21 cellular contexts compared by ENCODE assay signal in genomic region chr7:115471891-115472290, GRCh38.
DNase-seq lines count a peak whose midpoint lies in the region; ATAC-seq and TF ChIP-seq lines count a peak whose summit lies in the region.
"Had no signal": no experiment of that assay in that cellular context is flagged by ENCODE, and none has a peak within 500 bp of the region (broad histone marks: within the 10 kb centered on the region; RNA-seq: fewer than 3 reads in every experiment).

No MANE protein-coding gene starts in this region.

- WGBS in mesenchymal stem cell: 74% methylated on average over 1 of the region's 1 CpG

- H3K4me2 ChIP-seq in mesenchymal stem cell (ENCODE audit: low read length, poor library complexity, severe bottlenecking): no peak overlapping the region

- no peak for ATAC-seq in left lobe of liver
- ATAC-seq: stimulated activated naive CD8-positive, alpha-beta T cell treated with anti-CD3 and anti-CD28 coated beads, Interleukin-15, Interleukin-2, amounts not matched to agents 100 U/mL and 50 U/mL, for 24 hours; WTC11 had no signal

- H3K79me1 ChIP-seq in mesenchymal stem cell (replicated peaks; ENCODE audit: low read length, poor library complexity, severe bottlenecking): no peaks in the 10 kb centered on the region

- DNase-seq in EL (peak; percentile 26), MG63 (peak; percentile 46), choroid plexus epithelial cell (ENCODE audit: low read depth) (peak; percentile 15), mesenchymal stem cell (peak; percentile 14), left lobe of liver (ENCODE audit: low spot score) (no peak), cerebellum (ENCODE audit: low spot score) (no peak), NCI-H2107 (lab: John Stamatoyannopoulos, UW) (no peak), ecto neural progenitor cell (ENCODE audit: low spot score) (no peak)
- DNase-seq: ACHN; activated naive CD4-positive, alpha-beta T cell treated with anti-CD3 and anti-CD28 coated beads, Interleukin-2, amount 50 U/mL, for 16 hours; aorta; Karpas-422; kidney glomerular epithelial cell; NCI-H1048; NCI-H187; sigmoid colon; stimulated activated CD4-positive, alpha-beta T cell treated with anti-CD3 and anti-CD28 coated beads, Interleukin-15, amount 100 ng/mL, for 24 hours; stimulated activated naive CD8-positive, alpha-beta T cell treated with anti-CD3 and anti-CD28 coated beads, Interleukin-15, Interleukin-2, amounts not matched to agents 100 U/mL and 50 U/mL, for 24 hours had no signal

- H3K27me3 ChIP-seq in MG63 (no peaks in the 10 kb centered on the region), mesenchymal stem cell (ENCODE audit: control insufficient read depth in 1 of 2, insufficient read depth in 1 of 2, low read length in 2 of 2) (no peaks in the 10 kb centered on the region)
- H3K27me3 ChIP-seq: sigmoid colon had no signal

- no peak overlapping the region for H2BK5ac ChIP-seq in mesenchymal stem cell (ENCODE audit: low read depth, low read length, poor library complexity, severe bottlenecking)

- H3K4me3 ChIP-seq in MG63 (no peak overlapping the region), choroid plexus epithelial cell (ENCODE audit: low read depth, low read length) (no peak overlapping the region), mesenchymal stem cell (ENCODE audit: insufficient read depth in 1 of 2, low read depth in 1 of 2, low read length in 2 of 2) (no peak overlapping the region)
- H3K4me3 ChIP-seq: sigmoid colon had no signal

- no peak overlapping the region for H3K4ac ChIP-seq in mesenchymal stem cell (ENCODE audit: low read depth in 1 of 2, low read length in 2 of 2)

- H2BK15ac ChIP-seq in mesenchymal stem cell (ENCODE audit: low read depth, poor library complexity, severe bottlenecking): no peak overlapping the region

- H3K9me3 ChIP-seq in MG63 (no peaks in the 10 kb centered on the region), mesenchymal stem cell (ENCODE audit: control insufficient read depth, low read length) (no peaks in the 10 kb centered on the region)
- H3K9me3 ChIP-seq: neutrophil, sigmoid colon had no signal

- H3K4me1 ChIP-seq in mesenchymal stem cell (ENCODE audit: control insufficient read depth, insufficient read depth, low read depth, low read length): no peaks in the 10 kb centered on the region

- no peak overlapping the region for H2AFZ ChIP-seq in mesenchymal stem cell (ENCODE audit: low read depth, low read length)

- H3K18ac ChIP-seq in mesenchymal stem cell (ENCODE audit: low read depth in 1 of 2, low read length in 2 of 2): no peak overlapping the region

- no peak overlapping the region for H4K8ac ChIP-seq in mesenchymal stem cell (ENCODE audit: low read length)

- H2BK120ac ChIP-seq in mesenchymal stem cell (ENCODE audit: low read depth, low read length): no peak overlapping the region

- H4K91ac ChIP-seq in mesenchymal stem cell (ENCODE audit: low read length): no peak overlapping the region

- no peak overlapping the region for H3K23ac ChIP-seq in mesenchymal stem cell (ENCODE audit: low read length in 2 of 2)

- no peak overlapping the region for H2BK12ac ChIP-seq in mesenchymal stem cell (ENCODE audit: low read length in 2 of 2)

- H3K14ac ChIP-seq in mesenchymal stem cell (ENCODE audit: low read length in 2 of 2): no peak overlapping the region

- no peak overlapping the region for H2AK5ac ChIP-seq in mesenchymal stem cell (ENCODE audit: low read length, severe bottlenecking)

- H3K9ac ChIP-seq in mesenchymal stem cell (ENCODE audit: low read length): no peak overlapping the region

- TF ChIP-seq CTCF in choroid plexus epithelial cell (conservative IDR thresholded peaks at IDR 0.05; ENCODE audit: low read depth, low read length): no peak

- H3K36me3 ChIP-seq in MG63 (no peaks in the 10 kb centered on the region), mesenchymal stem cell (ENCODE audit: control insufficient read depth in 1 of 2, insufficient read depth in 2 of 2, low read depth in 1 of 2, low read length in 2 of 2) (no peaks in the 10 kb centered on the region)
- H3K36me3 ChIP-seq: neutrophil, sigmoid colon had no signal

- H3K27ac ChIP-seq in mesenchymal stem cell (ENCODE audit: low read length, poor library complexity, severe bottlenecking): no peak overlapping the region
- H3K27ac ChIP-seq: epithelial cell of prostate, neutrophil, sigmoid colon had no signal

Comparison
In these comparisons a context has a peak if more than half of its experiments do, and no peak if none do; other contexts are left out.
1. DNase-seq: peak in EL (single experiment), MG63 (single experiment), choroid plexus epithelial cell (single experiment) and mesenchymal stem cell (single experiment); none in left lobe of liver (single experiment), cerebellum (single experiment), NCI-H2107 (single experiment) and ecto neural progenitor cell (single experiment).